ENCODE assay signal across 1 cellular context in genomic region chr16:84103678-84104077, GRCh38.
TF ChIP-seq lines count a peak whose summit lies in the region.

No MANE protein-coding gene starts in this region.

TF ChIP-seq in K562, 482 proteins besides CTCF, POLR2A, EP300 and RAD21:
- TF ChIP-seq SUPT5H (IDR thresholded peaks at IDR 0.05) (no peak), POU5F1 (IDR thresholded peaks at IDR 0.05; ENCODE audit: borderline replicate concordance, low read depth, low read length, partially characterized antibody) (no peak), NCOA4 (IDR thresholded peaks at IDR 0.05; ENCODE audit: partially characterized antibody) (no peak)
- TF ChIP-seq, protein P1, sequence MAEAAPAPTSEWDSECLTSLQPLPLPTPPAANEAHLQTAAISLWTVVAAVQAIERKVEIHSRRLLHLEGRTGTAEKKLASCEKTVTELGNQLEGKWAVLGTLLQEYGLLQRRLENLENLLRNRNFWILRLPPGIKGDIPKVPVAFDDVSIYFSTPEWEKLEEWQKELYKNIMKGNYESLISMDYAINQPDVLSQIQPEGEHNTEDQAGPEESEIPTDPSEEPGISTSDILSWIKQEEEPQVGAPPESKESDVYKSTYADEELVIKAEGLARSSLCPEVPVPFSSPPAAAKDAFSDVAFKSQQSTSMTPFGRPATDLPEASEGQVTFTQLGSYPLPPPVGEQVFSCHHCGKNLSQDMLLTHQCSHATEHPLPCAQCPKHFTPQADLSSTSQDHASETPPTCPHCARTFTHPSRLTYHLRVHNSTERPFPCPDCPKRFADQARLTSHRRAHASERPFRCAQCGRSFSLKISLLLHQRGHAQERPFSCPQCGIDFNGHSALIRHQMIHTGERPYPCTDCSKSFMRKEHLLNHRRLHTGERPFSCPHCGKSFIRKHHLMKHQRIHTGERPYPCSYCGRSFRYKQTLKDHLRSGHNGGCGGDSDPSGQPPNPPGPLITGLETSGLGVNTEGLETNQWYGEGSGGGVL (CRISPR knock-in tag; IDR thresholded peaks at IDR 0.05): no peak
